Comparison of ENCODE assay signal across 21 cellular contexts in genomic region chr4:43607827-43608461, GRCh38.
DNase-seq lines count a peak whose midpoint lies in the region; ATAC-seq and TF ChIP-seq lines count a peak whose summit lies in the region.
"Had no signal": no experiment of that assay in that cellular context is flagged by ENCODE, and none has a peak within 500 bp of the region (broad histone marks: within the 10 kb centered on the region; RNA-seq: fewer than 3 reads in every experiment).

No MANE protein-coding gene starts in this region.

- H3K4me3 Mint-ChIP-seq in activated B cell treated with CpG ODN at 0.5 μM for 24 hours = peak overlapping the region; percentile 21
- H3K4me3 Mint-ChIP-seq in osteocyte (ENCODE audit: unreplicated experiment) = no peak overlapping the region
- H3K4me3 Mint-ChIP-seq: activated naive CD8-positive, alpha-beta T cell; CD4-positive, alpha-beta memory T cell had no signal

- POLR2A ChIA-PET in activated B cell treated with CpG ODN at 0.5 μM for 24 hours (lab: Charles Lee) = no interaction called here

- H3K9me3 Mint-ChIP-seq in activated B cell treated with CpG ODN at 0.5 μM for 24 hours (peaks cover 2% of the 10 kb centered on the region), osteocyte (ENCODE audit: unreplicated experiment) (peaks cover 9% of the 10 kb centered on the region)
- H3K9me3 Mint-ChIP-seq in activated naive CD4-positive, alpha-beta T cell treated with anti-CD3 and anti-CD28 coated beads, Interleukin-2, amount 50 U/mL, for 72 hours = peaks cover 13 to 26% of the 10 kb centered on the region in 2 donors

- H3K4me1 Mint-ChIP-seq in activated B cell treated with CpG ODN at 0.5 μM for 24 hours (peaks cover 38% of the 10 kb centered on the region), osteocyte (ENCODE audit: unreplicated experiment) (no peaks in the 10 kb centered on the region)
- H3K4me1 Mint-ChIP-seq: CD4-positive, alpha-beta memory T cell had no signal

- DNase-seq in activated B cell treated with CpG ODN at 0.5 μM for 24 hours (no peak), NCI-H1048 (lab: John Stamatoyannopoulos, UW) (no peak), NCI-H526 (lab: John Stamatoyannopoulos, UW) (no peak), osteocyte (ENCODE audit: extremely low spot score, unreplicated experiment) (no peak)
- no peak for DNase-seq in activated naive CD4-positive, alpha-beta T cell treated with anti-CD3 and anti-CD28 coated beads, Interleukin-2, amount 50 U/mL, for 72 hours (ENCODE audit: low spot score in 2 of 2)
- DNase-seq: CD4-positive, alpha-beta memory T cell; DMS53; effector CD8-positive, alpha-beta T cell; gastrocnemius medialis; kidney; lower lobe of right lung; NCI-H1092 treated with DMSO at 0.1 percent for 48 hours; NCI-H2081 treated with DMSO at 0.1 percent for 48 hours; small intestine; stimulated activated CD4-positive, alpha-beta T cell treated with anti-CD3 and anti-CD28 coated beads, Interleukin-4, amount 100 ng/mL, for 24 hours; SW 1271; trophoblast cell had no signal

- no peaks in the 10 kb centered on the region for H3K27me3 Mint-ChIP-seq in activated B cell treated with CpG ODN at 0.5 μM for 24 hours
- no peaks in the 10 kb centered on the region for H3K27me3 Mint-ChIP-seq in osteocyte (ENCODE audit: unreplicated experiment)
- H3K27me3 Mint-ChIP-seq: activated naive CD8-positive, alpha-beta T cell; CD4-positive, alpha-beta memory T cell had no signal

- H3K27ac Mint-ChIP-seq in activated B cell treated with CpG ODN at 0.5 μM for 24 hours (peak overlapping the region; percentile 86), osteocyte (ENCODE audit: unreplicated experiment) (no peak overlapping the region)
- H3K27ac Mint-ChIP-seq in activated naive CD4-positive, alpha-beta T cell treated with anti-CD3 and anti-CD28 coated beads, Interleukin-2, amount 50 U/mL, for 72 hours = no peak overlapping the region
- H3K27ac Mint-ChIP-seq: activated naive CD8-positive, alpha-beta T cell; CD4-positive, alpha-beta memory T cell had no signal

- ATAC-seq in GM18511 (IDR thresholded peaks at IDR 0.05; ENCODE audit: unreplicated experiment) (peak; percentile 87), GM21576 (IDR thresholded peaks at IDR 0.05; ENCODE audit: unreplicated experiment) (peak; percentile 63), HG03442 (IDR thresholded peaks at IDR 0.05; ENCODE audit: unreplicated experiment) (peak; percentile 42), activated B cell treated with CpG ODN at 0.5 μM for 24 hours (ENCODE audit: low read depth) (peak; percentile 47)
- no peak for ATAC-seq in activated naive CD4-positive, alpha-beta T cell treated with anti-CD3 and anti-CD28 coated beads, Interleukin-2, amount 50 U/mL, for 72 hours
- ATAC-seq: gastrocnemius medialis, lower lobe of right lung had no signal

- intact Hi-C loops in activated B cell treated with CpG ODN at 0.5 μM for 24 hours (cut with micrococcal nuclease) = no loop called here

- CTCF ChIA-PET in activated B cell treated with CpG ODN at 0.5 μM for 24 hours (lab: Charles Lee) = no interaction called here

- H3K36me3 Mint-ChIP-seq in activated B cell treated with CpG ODN at 0.5 μM for 24 hours (ENCODE audit: low read depth) = no peaks in the 10 kb centered on the region
- no peaks in the 10 kb centered on the region for H3K36me3 Mint-ChIP-seq in activated naive CD4-positive, alpha-beta T cell treated with anti-CD3 and anti-CD28 coated beads, Interleukin-2, amount 50 U/mL, for 72 hours
- no peaks in the 10 kb centered on the region for H3K36me3 Mint-ChIP-seq in osteocyte (ENCODE audit: unreplicated experiment)
- H3K36me3 Mint-ChIP-seq: activated naive CD8-positive, alpha-beta T cell; CD4-positive, alpha-beta memory T cell had no signal

- TF ChIP-seq CTCF in activated B cell treated with CpG ODN at 0.5 μM for 24 hours (IDR thresholded peaks at IDR 0.05) (no peak), osteocyte (IDR thresholded peaks at IDR 0.05) (no peak)

Comparison
In these comparisons a context has a peak if more than half of its experiments do, and no peak if none do; other contexts are left out.
1. ATAC-seq: peak in GM18511 (single experiment), GM21576 (single experiment), HG03442 (single experiment) and activated B cell treated with CpG ODN at 0.5 μM for 24 hours (single experiment); none in activated naive CD4-positive, alpha-beta T cell treated with anti-CD3 and anti-CD28 coated beads, Interleukin-2, amount 50 U/mL, for 72 hours (0 of 2).